ENCODE assay signal across 2 cellular contexts in the genomic region with DNA sequence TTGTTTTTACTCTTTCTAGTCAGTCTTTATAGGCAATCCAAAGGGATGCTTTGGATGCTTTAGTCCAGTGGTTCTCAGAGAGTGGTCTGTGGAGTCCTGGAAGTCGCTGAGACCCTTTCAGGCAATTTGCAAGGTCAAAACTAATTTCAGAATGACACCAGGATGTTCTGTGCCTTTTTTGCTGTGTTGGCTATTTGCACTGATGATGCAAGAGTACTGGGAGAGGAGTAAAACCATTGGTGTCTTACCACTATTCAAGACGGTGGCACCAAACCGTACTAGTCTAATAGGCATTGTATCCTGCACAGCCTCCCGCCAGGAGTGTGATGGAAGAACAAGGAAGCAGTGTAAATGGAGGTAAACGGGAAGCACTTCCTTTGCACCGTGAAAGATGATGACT.
TF ChIP-seq lines count a peak whose summit lies in the region.

No MANE protein-coding gene starts in this region.

TF ChIP-seq in A549, 52 proteins besides CTCF, POLR2A, EP300 and RAD21:
- peak; percentile 77 for TF ChIP-seq MAFK (IDR thresholded peaks at IDR 0.05; ENCODE audit: partially characterized antibody)
TF ChIP-seq in A549: peak in this region for 1; not testable (repeated sequence) for 51.

TF ChIP-seq in IMR-90, 13 proteins besides CTCF, POLR2A, EP300 and RAD21:
- TF ChIP-seq CEBPB (IDR thresholded peaks at IDR 0.05; ENCODE audit: low read depth, low read length), result peak; percentile 23; the same call in 1 of the 2 replicates
